20 cellular contexts compared by ENCODE assay signal in the genomic region with DNA sequence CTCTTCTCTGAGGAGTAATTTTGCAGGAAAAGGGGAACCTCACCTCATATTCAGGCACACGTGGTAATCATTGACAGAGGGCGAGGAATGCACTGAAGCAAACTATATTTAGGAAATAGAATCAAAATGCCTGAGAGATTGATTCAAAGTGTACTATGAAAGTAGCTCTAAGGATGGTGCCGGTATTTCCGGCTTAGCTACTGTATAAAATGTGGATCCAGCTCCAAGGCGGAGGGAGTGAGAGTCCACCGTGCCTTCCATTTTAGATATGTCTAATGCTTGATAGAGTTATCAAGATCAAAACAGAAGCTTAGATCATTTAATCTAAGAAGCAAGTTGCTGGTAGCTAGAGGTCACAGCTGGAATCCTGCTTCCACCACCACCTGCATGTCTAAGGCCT.
"Had no signal": no experiment of that assay in that cellular context is flagged by ENCODE, and none has a peak within 500 bp of the region (broad histone marks: within the 10 kb centered on the region; RNA-seq: fewer than 3 reads in every experiment).

No MANE protein-coding gene starts in this region.

- H3K4me3 ChIP-seq: lung, pancreas, thyroid gland, upper lobe of right lung had no signal

- FAIRE-seq: keratinocyte, pancreas had no signal

- H3K27me3 ChIP-seq: foreskin keratinocyte, pancreas, thyroid gland, upper lobe of right lung had no signal

- H3K36me3 ChIP-seq: pancreas, thyroid gland, upper lobe of right lung had no signal

- H3K27ac ChIP-seq: foreskin keratinocyte, thyroid gland, upper lobe of right lung had no signal

- DNase-seq: activated CD4-positive, alpha-beta memory T cell treated with anti-CD3 and anti-CD28 coated beads for 36 hours; activated CD4-positive, alpha-beta T cell treated with anti-CD3 and anti-CD28 coated beads for 48 hours; activated naive CD4-positive, alpha-beta T cell treated with anti-CD3 and anti-CD28 coated beads for 36 hours; activated naive CD8-positive, alpha-beta T cell treated with anti-CD3 and anti-CD28 coated beads, Interleukin-2, amount 10 ng/mL, durations not matched to agents 7 days and 5 days; activated T-cell treated with anti-CD3 and anti-CD28 coated beads, Interleukin-2, amount 50 U/mL, for 48 hours; amniotic stem cell; dermis blood vessel endothelial cell; effector CD8-positive, alpha-beta T cell; erythroblast; foreskin keratinocyte; midbrain; pancreas; right cardiac atrium; stimulated activated CD4-positive, alpha-beta T cell treated with anti-CD3 and anti-CD28 coated beads, Interleukin-4, amount 100 ng/mL, for 4 hours; substantia nigra; T-helper 17 cell; thyroid gland; upper lobe of right lung had no signal

- H3K4me1 ChIP-seq: foreskin keratinocyte, thyroid gland had no signal

- H3K9me3 ChIP-seq: pancreas, thyroid gland, upper lobe of right lung had no signal
